Comparison of ENCODE assay signal across 8 cellular contexts in genomic region chr18:77059294-77059916, GRCh38.
DNase-seq lines count a peak whose midpoint lies in the region; ATAC-seq and TF ChIP-seq lines count a peak whose summit lies in the region.

No MANE protein-coding gene starts in this region.

- H3K36me3 ChIP-seq in body of pancreas (replicated peaks in 1 of 2; ENCODE audit: insufficient read depth in 1 of 2, low read depth in 2 of 2) (no peaks in the 10 kb centered on the region), lower lobe of right lung (peaks cover 4% of the 10 kb centered on the region)

- no peak for ATAC-seq in body of pancreas
- ATAC-seq in lower lobe of right lung = no peak
- ATAC-seq in GM19455 (IDR thresholded peaks at IDR 0.05; ENCODE audit: unreplicated experiment) = no peak
- ATAC-seq in HG02571 (IDR thresholded peaks at IDR 0.05; ENCODE audit: unreplicated experiment) = no peak

- H3K9me3 ChIP-seq in body of pancreas (no peaks in the 10 kb centered on the region), lower lobe of right lung (no peaks in the 10 kb centered on the region)

- H3K27me3 ChIP-seq in body of pancreas = no peaks in the 10 kb centered on the region
- H3K27me3 ChIP-seq in lower lobe of right lung (ENCODE audit: low read depth) = no peaks in the 10 kb centered on the region

- peak; percentile 67 for DNase-seq in COR-L47 (lab: John Stamatoyannopoulos, UW)
- DNase-seq in H4 (ENCODE audit: low spot score) = peak; percentile 64
- peak; percentile 55 for DNase-seq in NOMO-1 treated with DMSO at 0.1 percent for 48 hours (lab: John Stamatoyannopoulos, UW; ENCODE audit: unreplicated experiment)
- peak in 2 of 4 donors; percentile 53 to 57 for DNase-seq in body of pancreas
- no peak for DNase-seq in lower lobe of right lung
- DNase-seq in GM19238 (ENCODE audit: insufficient read length, low spot score) = no peak

- intact Hi-C loops in body of pancreas (cut with DNase I) = no loop called here
- intact Hi-C loops in lower lobe of right lung (cut with DNase I) = no loop called here

- H3K4me3 ChIP-seq in body of pancreas = no peak overlapping the region
- no peak overlapping the region for H3K4me3 ChIP-seq in lower lobe of right lung

- H3K27ac ChIP-seq in body of pancreas (no peak overlapping the region), lower lobe of right lung (no peak overlapping the region)

- WGBS in body of pancreas, 2 donors = 90 to 91% methylated on average over 2 of the region's 2 CpGs

- H3K4me1 ChIP-seq in body of pancreas (peaks cover 47% of the 10 kb centered on the region), lower lobe of right lung (peaks cover 85% of the 10 kb centered on the region)

- TF ChIP-seq CTCF in body of pancreas (IDR thresholded peaks at IDR 0.05) = peak; percentile 12 to 57 (median 43)
- peak; percentile 60 for TF ChIP-seq CTCF in lower lobe of right lung (IDR thresholded peaks at IDR 0.05)

- no peak for TF ChIP-seq POLR2A in body of pancreas (IDR thresholded peaks at IDR 0.05)

Comparison
In these comparisons a context has a peak if more than half of its experiments do, and no peak if none do; other contexts are left out.
1. DNase-seq: peak in COR-L47 (single experiment), H4 (single experiment) and NOMO-1 treated with DMSO at 0.1 percent for 48 hours (single experiment); none in lower lobe of right lung (single experiment) and GM19238 (single experiment).